ENCODE assay signal across 3 cellular contexts in genomic region chr2:220736778-220737177, GRCh38.
TF ChIP-seq lines count a peak whose summit lies in the region.

No MANE protein-coding gene starts in this region.

TF ChIP-seq in GM23338, 12 proteins besides CTCF, POLR2A, EP300 and RAD21:
- TF ChIP-seq JUNB (IDR thresholded peaks at IDR 0.05; ENCODE audit: unreplicated experiment) (no peak), EZH2 (IDR thresholded peaks at IDR 0.05; ENCODE audit: low read depth, unreplicated experiment) (no peak), POLR2AphosphoS5 (IDR thresholded peaks at IDR 0.05; ENCODE audit: low read depth) (no peak), ETS1 (IDR thresholded peaks at IDR 0.05) (peak; percentile 75)
- TF ChIP-seq, protein P1, sequence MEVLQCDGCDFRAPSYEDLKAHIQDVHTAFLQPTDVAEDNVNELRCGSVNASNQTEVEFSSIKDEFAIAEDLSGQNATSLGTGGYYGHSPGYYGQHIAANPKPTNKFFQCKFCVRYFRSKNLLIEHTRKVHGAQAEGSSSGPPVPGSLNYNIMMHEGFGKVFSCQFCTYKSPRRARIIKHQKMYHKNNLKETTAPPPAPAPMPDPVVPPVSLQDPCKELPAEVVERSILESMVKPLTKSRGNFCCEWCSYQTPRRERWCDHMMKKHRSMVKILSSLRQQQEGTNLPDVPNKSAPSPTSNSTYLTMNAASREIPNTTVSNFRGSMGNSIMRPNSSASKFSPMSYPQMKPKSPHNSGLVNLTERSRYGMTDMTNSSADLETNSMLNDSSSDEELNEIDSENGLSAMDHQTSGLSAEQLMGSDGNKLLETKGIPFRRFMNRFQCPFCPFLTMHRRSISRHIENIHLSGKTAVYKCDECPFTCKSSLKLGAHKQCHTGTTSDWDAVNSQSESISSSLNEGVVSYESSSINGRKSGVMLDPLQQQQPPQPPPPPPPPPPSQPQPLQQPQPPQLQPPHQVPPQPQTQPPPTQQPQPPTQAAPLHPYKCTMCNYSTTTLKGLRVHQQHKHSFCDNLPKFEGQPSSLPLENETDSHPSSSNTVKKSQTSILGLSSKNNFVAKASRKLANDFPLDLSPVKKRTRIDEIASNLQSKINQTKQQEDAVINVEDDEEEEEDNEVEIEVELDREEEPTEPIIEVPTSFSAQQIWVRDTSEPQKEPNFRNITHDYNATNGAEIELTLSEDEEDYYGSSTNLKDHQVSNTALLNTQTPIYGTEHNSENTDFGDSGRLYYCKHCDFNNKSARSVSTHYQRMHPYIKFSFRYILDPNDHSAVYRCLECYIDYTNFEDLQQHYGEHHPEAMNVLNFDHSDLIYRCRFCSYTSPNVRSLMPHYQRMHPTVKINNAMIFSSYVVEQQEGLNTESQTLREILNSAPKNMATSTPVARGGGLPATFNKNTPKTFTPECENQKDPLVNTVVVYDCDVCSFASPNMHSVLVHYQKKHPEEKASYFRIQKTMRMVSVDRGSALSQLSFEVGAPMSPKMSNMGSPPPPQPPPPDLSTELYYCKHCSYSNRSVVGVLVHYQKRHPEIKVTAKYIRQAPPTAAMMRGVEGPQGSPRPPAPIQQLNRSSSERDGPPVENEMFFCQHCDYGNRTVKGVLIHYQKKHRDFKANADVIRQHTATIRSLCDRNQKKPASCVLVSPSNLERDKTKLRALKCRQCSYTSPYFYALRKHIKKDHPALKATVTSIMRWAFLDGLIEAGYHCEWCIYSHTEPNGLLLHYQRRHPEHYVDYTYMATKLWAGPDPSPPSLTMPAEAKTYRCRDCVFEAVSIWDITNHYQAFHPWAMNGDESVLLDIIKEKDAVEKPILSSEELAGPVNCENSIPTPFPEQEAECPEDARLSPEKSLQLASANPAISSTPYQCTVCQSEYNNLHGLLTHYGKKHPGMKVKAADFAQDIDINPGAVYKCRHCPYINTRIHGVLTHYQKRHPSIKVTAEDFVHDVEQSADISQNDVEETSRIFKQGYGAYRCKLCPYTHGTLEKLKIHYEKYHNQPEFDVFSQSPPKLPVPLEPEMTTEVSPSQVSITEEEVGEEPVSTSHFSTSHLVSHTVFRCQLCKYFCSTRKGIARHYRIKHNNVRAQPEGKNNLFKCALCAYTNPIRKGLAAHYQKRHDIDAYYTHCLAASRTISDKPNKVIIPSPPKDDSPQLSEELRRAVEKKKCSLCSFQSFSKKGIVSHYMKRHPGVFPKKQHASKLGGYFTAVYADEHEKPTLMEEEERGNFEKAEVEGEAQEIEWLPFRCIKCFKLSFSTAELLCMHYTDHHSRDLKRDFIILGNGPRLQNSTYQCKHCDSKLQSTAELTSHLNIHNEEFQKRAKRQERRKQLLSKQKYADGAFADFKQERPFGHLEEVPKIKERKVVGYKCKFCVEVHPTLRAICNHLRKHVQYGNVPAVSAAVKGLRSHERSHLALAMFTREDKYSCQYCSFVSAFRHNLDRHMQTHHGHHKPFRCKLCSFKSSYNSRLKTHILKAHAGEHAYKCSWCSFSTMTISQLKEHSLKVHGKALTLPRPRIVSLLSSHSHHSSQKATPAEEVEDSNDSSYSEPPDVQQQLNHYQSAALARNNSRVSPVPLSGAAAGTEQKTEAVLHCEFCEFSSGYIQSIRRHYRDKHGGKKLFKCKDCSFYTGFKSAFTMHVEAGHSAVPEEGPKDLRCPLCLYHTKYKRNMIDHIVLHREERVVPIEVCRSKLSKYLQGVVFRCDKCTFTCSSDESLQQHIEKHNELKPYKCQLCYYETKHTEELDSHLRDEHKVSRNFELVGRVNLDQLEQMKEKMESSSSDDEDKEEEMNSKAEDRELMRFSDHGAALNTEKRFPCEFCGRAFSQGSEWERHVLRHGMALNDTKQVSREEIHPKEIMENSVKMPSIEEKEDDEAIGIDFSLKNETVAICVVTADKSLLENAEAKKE (CRISPR knock-in tag; IDR thresholded peaks at IDR 0.05), result peak; percentile 42; the same call in 1 of the 2 replicates

TF ChIP-seq in IMR-90, 13 proteins besides CTCF, POLR2A, EP300 and RAD21:
- TF ChIP-seq USF2 (IDR thresholded peaks at IDR 0.05; ENCODE audit: low read depth, low read length), result peak; percentile 29; the same call in 1 of the 2 replicates
- no peak for TF ChIP-seq SMC3 (IDR thresholded peaks at IDR 0.05; ENCODE audit: low read depth, low read length)

TF ChIP-seq in WTC11, 78 proteins besides CTCF, POLR2A, EP300 and RAD21:
- TF ChIP-seq ZNF425 (CRISPR knock-in tag; conservative IDR thresholded peaks at IDR 0.05), result no peak
- TF ChIP-seq USF1 (CRISPR knock-in tag; IDR thresholded peaks at IDR 0.05), result peak; percentile 94
- no peak for TF ChIP-seq EMX1 (CRISPR knock-in tag; IDR thresholded peaks at IDR 0.05)
- peak; percentile 94 for TF ChIP-seq USF2 (CRISPR knock-in tag; IDR thresholded peaks at IDR 0.05)
